In the genomic region with DNA sequence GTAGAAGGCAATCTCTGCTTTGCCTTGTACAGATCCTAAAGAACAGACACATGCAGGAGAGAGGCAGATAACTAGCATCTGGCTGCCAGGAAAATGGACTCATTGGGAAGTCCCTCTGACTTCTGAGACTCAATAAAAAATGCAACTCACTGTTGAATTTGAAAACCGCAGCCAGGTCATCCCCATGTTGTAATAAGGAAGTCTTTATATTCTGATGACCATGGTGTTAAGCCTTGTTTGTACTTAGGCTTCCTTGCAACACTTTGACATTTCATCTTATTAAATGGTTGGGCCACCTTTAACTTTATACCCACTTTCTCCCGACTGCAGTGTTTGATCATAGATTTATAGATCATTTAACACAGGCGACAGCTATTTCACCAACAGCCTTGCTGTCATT, we compare ENCODE assay signal across 1 cellular context.
TF ChIP-seq lines count a peak whose summit lies in the region.

No MANE protein-coding gene starts in this region.

TF ChIP-seq in A549, 52 proteins besides CTCF, POLR2A, EP300 and RAD21 (continued from another document):
- peak; percentile 80 for TF ChIP-seq GATA3 (IDR thresholded peaks at IDR 0.05; ENCODE audit: borderline replicate concordance)
- TF ChIP-seq ESRRA (IDR thresholded peaks at IDR 0.05; ENCODE audit: borderline replicate concordance, low read length) = no peak
- TF ChIP-seq NR3C1 (IDR thresholded peaks at IDR 0.05) = no peak
- no peak for TF ChIP-seq RARB (CRISPR knock-in tag; IDR thresholded peaks at IDR 0.05)
- TF ChIP-seq ZSCAN20 (CRISPR knock-in tag; IDR thresholded peaks at IDR 0.05) = no peak
- peak; percentile 63 to 82; a peak in 4 of 5 replicates for TF ChIP-seq JUN (IDR thresholded peaks at IDR 0.05)
- TF ChIP-seq HOXB13 (CRISPR knock-in tag; IDR thresholded peaks at IDR 0.05; ENCODE audit: low read depth) = no peak
- no peak for TF ChIP-seq NPAS2 (CRISPR knock-in tag; IDR thresholded peaks at IDR 0.05; ENCODE audit: borderline replicate concordance)
- TF ChIP-seq RCOR1 (IDR thresholded peaks at IDR 0.05; ENCODE audit: low read depth, low read length) = no peak
- 0 out of 2 replicates have a peak, but pooled peaks have one; percentile 2 for TF ChIP-seq NFE2L2 (conservative IDR thresholded peaks at IDR 0.05; ENCODE audit: low read length)
- no peak for TF ChIP-seq RFX5 (IDR thresholded peaks at IDR 0.05)
- no peak for TF ChIP-seq KDM1A (IDR thresholded peaks at IDR 0.05; ENCODE audit: low read depth)
- no peak for TF ChIP-seq ELK1 (IDR thresholded peaks at IDR 0.05; ENCODE audit: low read depth, low read length)
- no peak for TF ChIP-seq FOXS1 (CRISPR knock-in tag; IDR thresholded peaks at IDR 0.05)
